In genomic region chr3:58249358-58250092, GRCh38 we compare ENCODE assay signal across 11 cellular contexts. TPM values are rescaled to one million over a fixed set of nuclear protein-coding genes. Genes with fewer than 3 reads are reported as not detected.
DNase-seq lines count a peak whose midpoint lies in the region; TF ChIP-seq lines count a peak whose summit lies in the region.
"Had no signal": no experiment of that assay in that cellular context is flagged by ENCODE, and none has a peak within 500 bp of the region (broad histone marks: within the 10 kb centered on the region; RNA-seq: fewer than 3 reads in every experiment).

No MANE protein-coding gene starts in this region.

- no peaks in the 10 kb centered on the region for H3K27me3 Mint-ChIP-seq in nephron progenitor cell (ENCODE audit: low read depth, poor library complexity)
- no peaks in the 10 kb centered on the region for H3K27me3 Mint-ChIP-seq in activated T-helper 2 cell treated with anti-CD3 and anti-CD28 coated beads, Interferon-gamma antibody, Interleukin-2, Interleukin-4, amounts not matched to agents 10 μg/mL and 5 μg/mL and 100 μg/mL, durations not matched to agents 14 hours and 24 hours and 36 hours (ENCODE audit: low read depth)

- in situ Hi-C loops in GM13977 (cut with MboI; ENCODE audit: low pct_unique_long_range_greater_than_20kb, low sequenced_read_pairs, unreplicated experiment) = no loop called here

- H3K27ac Mint-ChIP-seq in nephron progenitor cell = peak overlapping the region; percentile 79
- no peak overlapping the region for H3K27ac Mint-ChIP-seq in activated T-helper 2 cell treated with anti-CD3 and anti-CD28 coated beads, Interferon-gamma antibody, Interleukin-2, Interleukin-4, amounts not matched to agents 10 μg/mL and 5 μg/mL and 100 μg/mL, durations not matched to agents 14 hours and 24 hours and 36 hours
- H3K27ac Mint-ChIP-seq: immature natural killer cell had no signal

- intact Hi-C loops in activated T-helper 2 cell treated with anti-CD3 and anti-CD28 coated beads, Interferon-gamma antibody, Interleukin-2, Interleukin-4, amounts not matched to agents 10 μg/mL and 5 μg/mL and 100 μg/mL, durations not matched to agents 14 hours and 24 hours and 36 hours (cut with micrococcal nuclease) = no loop called here

- H3K4me3 Mint-ChIP-seq in nephron progenitor cell = peak overlapping the region; percentile 55
- no peak overlapping the region for H3K4me3 Mint-ChIP-seq in activated T-helper 2 cell treated with anti-CD3 and anti-CD28 coated beads, Interferon-gamma antibody, Interleukin-2, Interleukin-4, amounts not matched to agents 10 μg/mL and 5 μg/mL and 100 μg/mL, durations not matched to agents 14 hours and 24 hours and 36 hours (ENCODE audit: low read depth)
- H3K4me3 Mint-ChIP-seq: immature natural killer cell had no signal

- TF ChIP-seq CTCF in epithelial cell of proximal tubule (conservative IDR thresholded peaks at IDR 0.05; ENCODE audit: low read depth, low read length) (peak; percentile 43), nephron progenitor cell (IDR thresholded peaks at IDR 0.05) (peak; percentile 24), GM13977 (IDR thresholded peaks at IDR 0.05; ENCODE audit: extremely low read depth, insufficient read depth, missing control alignments) (no peak)

- peak overlapping the region; percentile 15 for H3K4me3 ChIP-seq in epithelial cell of proximal tubule (ENCODE audit: low read depth, low read length)

- H3K9me3 Mint-ChIP-seq in nephron progenitor cell = no peaks in the 10 kb centered on the region
- no peaks in the 10 kb centered on the region for H3K9me3 Mint-ChIP-seq in activated T-helper 2 cell treated with anti-CD3 and anti-CD28 coated beads, Interferon-gamma antibody, Interleukin-2, Interleukin-4, amounts not matched to agents 10 μg/mL and 5 μg/mL and 100 μg/mL, durations not matched to agents 14 hours and 24 hours and 36 hours
- H3K9me3 Mint-ChIP-seq: immature natural killer cell had no signal

- peaks cover 63% of the 10 kb centered on the region for H3K4me1 Mint-ChIP-seq in nephron progenitor cell
- H3K4me1 Mint-ChIP-seq in activated T-helper 2 cell treated with anti-CD3 and anti-CD28 coated beads, Interferon-gamma antibody, Interleukin-2, Interleukin-4, amounts not matched to agents 10 μg/mL and 5 μg/mL and 100 μg/mL, durations not matched to agents 14 hours and 24 hours and 36 hours (ENCODE audit: low read depth) = peaks cover 16% of the 10 kb centered on the region

- DNase-seq in DMS79 treated with DMSO at 0.1 percent for 48 hours (lab: John Stamatoyannopoulos, UW) (peak; percentile 50), NCI-H69 (lab: John Stamatoyannopoulos, UW) (peak; percentile 52), epithelial cell of proximal tubule (ENCODE audit: low read depth) (no peak), nephron progenitor cell (peak; percentile 16), GM13977 (ENCODE audit: low spot score) (no peak), NCI-H1436 treated with DMSO at 0.1 percent for 48 hours (lab: John Stamatoyannopoulos, UW) (no peak), NOMO-1 treated with dmso at 0.1 percent for 144 hours (lab: John Stamatoyannopoulos, UW; ENCODE audit: unreplicated experiment) (no peak)
- DNase-seq in activated T-helper 2 cell treated with anti-CD3 and anti-CD28 coated beads, Interferon-gamma antibody, Interleukin-2, Interleukin-4, amounts not matched to agents 10 μg/mL and 5 μg/mL and 100 μg/mL, durations not matched to agents 14 hours and 24 hours and 36 hours (ENCODE audit: low spot score) = no peak
- DNase-seq: DMS153, immature natural killer cell, NCI-H1092 had no signal

- no peaks in the 10 kb centered on the region for H3K36me3 Mint-ChIP-seq in nephron progenitor cell (ENCODE audit: low read depth)
- H3K36me3 Mint-ChIP-seq in activated T-helper 2 cell treated with anti-CD3 and anti-CD28 coated beads, Interferon-gamma antibody, Interleukin-2, Interleukin-4, amounts not matched to agents 10 μg/mL and 5 μg/mL and 100 μg/mL, durations not matched to agents 14 hours and 24 hours and 36 hours (ENCODE audit: low read depth) = peaks cover 24% of the 10 kb centered on the region
- H3K36me3 Mint-ChIP-seq: immature natural killer cell had no signal

RNA-seq across cellular contexts. Expression of gene ABHD6, which starts 11.9 kb away (rescaled TPM):
- total RNA-seq in epithelial cell of proximal tubule = 2.4 and 6.4 TPM in 2 replicates
- 26.4 and 28.2 TPM in 2 replicates for total RNA-seq in activated T-helper 2 cell treated with anti-CD3 and anti-CD28 coated beads, Interferon-gamma antibody, Interleukin-2, Interleukin-4, amounts not matched to agents 10 μg/mL and 5 μg/mL and 100 μg/mL, durations not matched to agents 14 hours and 24 hours and 36 hours

RNA-seq across cellular contexts. Expression of gene DNASE1L3, which starts 38.8 kb away (rescaled TPM):
- not detected in 2 replicates for total RNA-seq in epithelial cell of proximal tubule
- total RNA-seq in activated T-helper 2 cell treated with anti-CD3 and anti-CD28 coated beads, Interferon-gamma antibody, Interleukin-2, Interleukin-4, amounts not matched to agents 10 μg/mL and 5 μg/mL and 100 μg/mL, durations not matched to agents 14 hours and 24 hours and 36 hours = not detected in 2 replicates

RNA-seq across cellular contexts. Expression of gene RPP14, which starts 56.5 kb away (rescaled TPM):
- 7.6 and 14.8 TPM in 2 replicates for total RNA-seq in epithelial cell of proximal tubule
- total RNA-seq in activated T-helper 2 cell treated with anti-CD3 and anti-CD28 coated beads, Interferon-gamma antibody, Interleukin-2, Interleukin-4, amounts not matched to agents 10 μg/mL and 5 μg/mL and 100 μg/mL, durations not matched to agents 14 hours and 24 hours and 36 hours = 21.8 and 23.8 TPM in 2 replicates

RNA-seq across cellular contexts. Expression of gene HTD2, which starts 56.8 kb away (rescaled TPM):
- total RNA-seq in epithelial cell of proximal tubule = 6.1 and 7.3 TPM in 2 replicates
- total RNA-seq in activated T-helper 2 cell treated with anti-CD3 and anti-CD28 coated beads, Interferon-gamma antibody, Interleukin-2, Interleukin-4, amounts not matched to agents 10 μg/mL and 5 μg/mL and 100 μg/mL, durations not matched to agents 14 hours and 24 hours and 36 hours = 10.1 and 10.5 TPM in 2 replicates

Comparison
In these comparisons a context has a peak if more than half of its experiments do, and no peak if none do; other contexts are left out.
1. DNase-seq: peak in DMS79 treated with DMSO at 0.1 percent for 48 hours (single experiment), NCI-H69 (single experiment) and nephron progenitor cell (single experiment); none in epithelial cell of proximal tubule (single experiment), GM13977 (single experiment), activated T-helper 2 cell treated with anti-CD3 and anti-CD28 coated beads, Interferon-gamma antibody, Interleukin-2, Interleukin-4, amounts not matched to agents 10 μg/mL and 5 μg/mL and 100 μg/mL, durations not matched to agents 14 hours and 24 hours and 36 hours (single experiment), NCI-H1436 treated with DMSO at 0.1 percent for 48 hours (single experiment) and NOMO-1 treated with dmso at 0.1 percent for 144 hours (single experiment).